Comparison of ENCODE assay signal across 26 cellular contexts in the genomic region with DNA sequence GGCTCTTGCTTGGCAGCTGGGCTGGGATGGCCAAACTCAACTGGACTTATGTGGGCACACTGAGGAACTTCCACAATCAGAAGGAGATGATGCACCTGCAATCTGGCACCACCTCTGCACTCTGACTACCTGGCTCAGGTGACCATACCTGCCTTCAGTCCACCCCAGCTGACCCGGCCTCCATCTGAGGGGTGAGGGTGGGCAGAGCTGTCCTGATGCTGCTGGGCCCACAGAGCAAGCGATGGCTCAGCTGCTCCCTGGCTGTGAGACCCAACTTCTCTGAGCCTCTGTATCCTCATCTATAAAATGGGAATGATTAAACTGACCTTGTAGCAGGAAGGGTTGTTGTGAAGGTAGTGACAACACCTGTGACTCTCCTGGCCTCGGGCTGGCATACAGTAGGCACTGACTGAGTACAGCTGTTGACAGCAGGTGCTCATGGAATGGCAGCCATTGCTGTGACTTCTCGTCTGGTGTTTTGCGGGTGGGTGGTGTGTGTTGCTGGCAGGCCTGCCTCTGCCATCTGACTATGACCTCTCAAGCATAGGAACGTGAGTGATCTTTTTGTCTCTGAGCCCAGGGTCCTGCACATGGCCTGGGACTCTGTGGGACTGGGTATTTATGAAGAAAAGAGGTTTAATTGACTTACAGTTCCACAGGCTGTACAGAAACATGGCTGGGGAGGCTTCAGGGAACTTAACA.
DNase-seq lines count a peak whose midpoint lies in the region; ATAC-seq, FAIRE-seq and TF ChIP-seq lines count a peak whose summit lies in the region.
"Had no signal": no experiment of that assay in that cellular context is flagged by ENCODE, and none has a peak within 500 bp of the region (broad histone marks: within the 10 kb centered on the region; RNA-seq: fewer than 3 reads in every experiment).

No MANE protein-coding gene starts in this region.

- H3K4me1 ChIP-seq in BLaER1 (peaks cover 33% of the 10 kb centered on the region), esophagus muscularis mucosa (no peaks in the 10 kb centered on the region), parathyroid adenoma (peaks cover 22% of the 10 kb centered on the region)
- H3K4me1 ChIP-seq: psoas muscle, SJSA1, upper lobe of left lung had no signal

- no peaks in the 10 kb centered on the region for H3K36me3 Mint-ChIP-seq in activated CD8-positive, alpha-beta memory T cell treated with anti-CD3 and anti-CD28 coated beads, Interleukin-2, amount 10 ng/mL, durations not matched to agents 7 days and 5 days
- H3K36me3 Mint-ChIP-seq: naive thymus-derived CD4-positive, alpha-beta T cell had no signal

- DNase-seq in activated CD8-positive, alpha-beta memory T cell treated with anti-CD3 and anti-CD28 coated beads, Interleukin-2, amount 10 ng/mL, durations not matched to agents 7 days and 5 days, result peak; percentile 18
- DNase-seq in esophagus muscularis mucosa (ENCODE audit: extremely low spot score), result peak; percentile 85
- no peak for DNase-seq in GM19239 (ENCODE audit: insufficient read length, low spot score)
- DNase-seq in H54 (ENCODE audit: insufficient read length, low spot score), result no peak
- DNase-seq: activated CD4-positive, CD25-positive, alpha-beta regulatory T cell treated with anti-CD3 and anti-CD28 coated beads, Interleukin-2, amount 50 U/mL, for 72 hours; activated naive CD4-positive, alpha-beta T cell treated with Interleukin-2 at 50 U/mL for 16 hours; activated T-cell treated with anti-CD3 and anti-CD28 coated beads, Interleukin-2, amount 50 U/mL, for 72 hours; amygdala; COR-L47; DMS79 treated with DMSO at 0.1 percent for 48 hours; glutamatergic neuron; Karpas-422; kidney glomerular epithelial cell; mammary epithelial cell; NCI-H2171; NCI-H526; psoas muscle; T-helper 1 cell had no signal

- TF ChIP-seq CTCF in esophagus muscularis mucosa (IDR thresholded peaks at IDR 0.05) (no peak), parathyroid adenoma (IDR thresholded peaks at IDR 0.05) (no peak)

- TF ChIP-seq EP300 in esophagus muscularis mucosa (IDR thresholded peaks at IDR 0.05), result no peak

- H3K9me3 ChIP-seq in BLaER1 (no peaks in the 10 kb centered on the region), esophagus muscularis mucosa (no peaks in the 10 kb centered on the region), parathyroid adenoma (ENCODE audit: control insufficient read depth, low read length) (no peaks in the 10 kb centered on the region)
- H3K9me3 ChIP-seq: psoas muscle, SJSA1, upper lobe of left lung had no signal

- H3K9ac ChIP-seq in BLaER1, result no peak overlapping the region
- H3K9ac ChIP-seq in parathyroid adenoma, result no peak overlapping the region

- no peaks in the 10 kb centered on the region for H3K9me3 Mint-ChIP-seq in activated CD8-positive, alpha-beta memory T cell treated with anti-CD3 and anti-CD28 coated beads, Interleukin-2, amount 10 ng/mL, durations not matched to agents 7 days and 5 days (ENCODE audit: low read depth)
- H3K9me3 Mint-ChIP-seq: activated T-cell treated with anti-CD3 and anti-CD28 coated beads, Interleukin-2, amount 50 U/mL, for 72 hours had no signal

- no peak overlapping the region for H3K27ac ChIP-seq in BLaER1
- no peak overlapping the region for H3K27ac ChIP-seq in esophagus muscularis mucosa (replicated peaks in 1 of 4)
- peak overlapping the region; percentile 86 for H3K27ac ChIP-seq in parathyroid adenoma
- H3K27ac ChIP-seq: psoas muscle, SJSA1, upper lobe of left lung had no signal

- ATAC-seq in activated CD8-positive, alpha-beta memory T cell treated with anti-CD3 and anti-CD28 coated beads, Interleukin-2, amount 10 ng/mL, durations not matched to agents 7 days and 5 days, result no peak
- ATAC-seq in HG03196 (IDR thresholded peaks at IDR 0.05; ENCODE audit: unreplicated experiment), result no peak
- no peak for ATAC-seq in GM21381 (IDR thresholded peaks at IDR 0.05; ENCODE audit: unreplicated experiment)
- ATAC-seq: activated T-cell treated with anti-CD3 and anti-CD28 coated beads, Interleukin-2, amount 50 U/mL, for 72 hours; naive thymus-derived CD4-positive, alpha-beta T cell; Panc1 had no signal

- FAIRE-seq in GM19239 (lab: Jason Lieb, UNC) (no peak), H54 (lab: Jason Lieb, UNC) (no peak)

- H3K27me3 ChIP-seq in BLaER1 (no peaks in the 10 kb centered on the region), esophagus muscularis mucosa (peaks cover 0 to 30% (median 0%) of the 10 kb centered on the region in 4 donors), parathyroid adenoma (ENCODE audit: control insufficient read depth, insufficient read depth, low read length) (no peaks in the 10 kb centered on the region)
- H3K27me3 ChIP-seq: SJSA1, upper lobe of left lung had no signal

- WGBS in esophagus muscularis mucosa, result 79% methylated on average over 3 of the region's 6 CpGs

- CTCF ChIA-PET in activated CD8-positive, alpha-beta memory T cell treated with anti-CD3 and anti-CD28 coated beads, Interleukin-2, amount 10 ng/mL, durations not matched to agents 7 days and 5 days (lab: Charles Lee), result no interaction called here

- intact Hi-C loops in esophagus muscularis mucosa (cut with DNase I), result no loop called here

- H3K36me3 ChIP-seq in BLaER1 (no peaks in the 10 kb centered on the region), esophagus muscularis mucosa (no peaks in the 10 kb centered on the region), parathyroid adenoma (ENCODE audit: control insufficient read depth, insufficient read depth, low read length) (no peaks in the 10 kb centered on the region)
- H3K36me3 ChIP-seq: SJSA1, upper lobe of left lung had no signal

- H3K4me3 ChIP-seq in BLaER1 (no peak overlapping the region), esophagus muscularis mucosa (no peak overlapping the region), parathyroid adenoma (ENCODE audit: low read depth, low read length) (no peak overlapping the region)
- H3K4me3 ChIP-seq: psoas muscle, SJSA1, upper lobe of left lung had no signal

- H3K4me2 ChIP-seq in BLaER1, result peak overlapping the region; percentile 60
- no peak overlapping the region for H3K4me2 ChIP-seq in parathyroid adenoma (ENCODE audit: low read length)

- TF ChIP-seq POLR2A in esophagus muscularis mucosa (IDR thresholded peaks at IDR 0.05; ENCODE audit: low read depth) (no peak), H54 (IDR thresholded peaks at IDR 0.05; ENCODE audit: low read depth, low read length) (no peak)

- H3K79me2 ChIP-seq in parathyroid adenoma, result no peaks in the 10 kb centered on the region

- H3K27ac Mint-ChIP-seq in activated CD8-positive, alpha-beta memory T cell treated with anti-CD3 and anti-CD28 coated beads, Interleukin-2, amount 10 ng/mL, durations not matched to agents 7 days and 5 days, result no peak overlapping the region
- H3K27ac Mint-ChIP-seq: activated T-cell treated with anti-CD3 and anti-CD28 coated beads, Interleukin-2, amount 50 U/mL, for 72 hours; naive thymus-derived CD4-positive, alpha-beta T cell had no signal

- H3K27me3 Mint-ChIP-seq in activated CD8-positive, alpha-beta memory T cell treated with anti-CD3 and anti-CD28 coated beads, Interleukin-2, amount 10 ng/mL, durations not matched to agents 7 days and 5 days, result no peaks in the 10 kb centered on the region

- H3K4me3 Mint-ChIP-seq in activated CD8-positive, alpha-beta memory T cell treated with anti-CD3 and anti-CD28 coated beads, Interleukin-2, amount 10 ng/mL, durations not matched to agents 7 days and 5 days, result no peak overlapping the region
- H3K4me3 Mint-ChIP-seq: activated T-cell treated with anti-CD3 and anti-CD28 coated beads, Interleukin-2, amount 50 U/mL, for 72 hours; naive thymus-derived CD4-positive, alpha-beta T cell had no signal

- H2AFZ ChIP-seq in parathyroid adenoma, result no peak overlapping the region

- no peaks in the 10 kb centered on the region for H3K4me1 Mint-ChIP-seq in activated CD8-positive, alpha-beta memory T cell treated with anti-CD3 and anti-CD28 coated beads, Interleukin-2, amount 10 ng/mL, durations not matched to agents 7 days and 5 days
- H3K4me1 Mint-ChIP-seq: naive thymus-derived CD4-positive, alpha-beta T cell had no signal

- H4K20me1 ChIP-seq in BLaER1, result no peaks in the 10 kb centered on the region

Comparison
In these comparisons a context has a peak if more than half of its experiments do, and no peak if none do; other contexts are left out.
1. DNase-seq: peak in activated CD8-positive, alpha-beta memory T cell treated with anti-CD3 and anti-CD28 coated beads, Interleukin-2, amount 10 ng/mL, durations not matched to agents 7 days and 5 days (single experiment) and esophagus muscularis mucosa (single experiment); none in GM19239 (single experiment) and H54 (single experiment).